In the genomic region with DNA sequence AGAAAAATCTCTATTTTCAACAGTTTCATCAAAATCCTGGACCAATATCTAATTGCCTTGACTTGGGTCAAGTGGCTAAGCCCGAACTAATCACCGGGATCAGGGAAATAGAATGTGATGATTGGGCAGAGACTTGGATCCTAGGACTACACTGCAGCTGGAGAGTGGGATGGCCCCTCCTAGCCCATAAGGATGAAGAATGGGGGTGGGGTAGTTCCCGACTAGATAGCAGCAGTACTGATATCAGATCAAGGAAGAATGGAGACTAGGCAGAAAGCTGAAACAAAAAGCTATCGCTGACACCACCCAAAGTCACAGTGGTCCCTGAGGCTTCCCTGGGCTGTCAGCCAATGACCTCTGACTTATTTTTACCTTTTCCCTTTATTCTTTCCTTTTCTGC, we compare ENCODE assay signal across 16 cellular contexts.
DNase-seq lines count a peak whose midpoint lies in the region; ATAC-seq and TF ChIP-seq lines count a peak whose summit lies in the region.
"Had no signal": no experiment of that assay in that cellular context is flagged by ENCODE, and none has a peak within 500 bp of the region (broad histone marks: within the 10 kb centered on the region; RNA-seq: fewer than 3 reads in every experiment).

No MANE protein-coding gene starts in this region.

- peaks cover 11% of the 10 kb centered on the region; the same call in 2 of the 3 replicates for H3K4me1 Mint-ChIP-seq in GM23338
- H3K4me1 Mint-ChIP-seq: B cell had no signal

- H3K79me2 ChIP-seq in GM23338 (replicated peaks; ENCODE audit: insufficient read depth): no peaks in the 10 kb centered on the region

- no peak overlapping the region for H3K27ac Mint-ChIP-seq in GM23338
- H3K27ac Mint-ChIP-seq: B cell; CD4-positive, alpha-beta T cell; HFFc6 had no signal

- H3K27ac ChIP-seq in GM23338 (ENCODE audit: low read depth): no peak overlapping the region
- H3K27ac ChIP-seq in caudate nucleus (ENCODE audit: low read depth, low read length): peak overlapping the region; percentile 63

- no peak overlapping the region for H2AFZ ChIP-seq in GM23338

- H3K4me3 ChIP-seq in GM23338: no peak overlapping the region

- no peaks in the 10 kb centered on the region for H3K27me3 Mint-ChIP-seq in GM23338 (ENCODE audit: insufficient read depth, low read depth, poor library complexity)
- H3K27me3 Mint-ChIP-seq: B cell; CD4-positive, alpha-beta T cell had no signal

- DNase-seq in GM23338 (ENCODE audit: low spot score) (peak; percentile 45), caudate nucleus (lab: John Stamatoyannopoulos, UW) (peak in 7 of 61 donors; percentile 9 to 59 (median 28)), iPS-NIHi11 (ENCODE audit: low spot score) (peak; percentile 12), superior temporal gyrus (ENCODE audit: extremely low spot score) (peak; percentile 73), NCI-H774 (lab: John Stamatoyannopoulos, UW) (no peak), OCI-M2 (lab: John Stamatoyannopoulos, UW; ENCODE audit: unreplicated experiment) (no peak), MV-4-11 (lab: John Stamatoyannopoulos, UW) (no peak)
- DNase-seq: ACHN; CD4-positive, alpha-beta T cell; DMS153; DND-41; GDM1; HCEC 1CT; HFFc6 had no signal

- H3K9me3 Mint-ChIP-seq in GM23338: no peaks in the 10 kb centered on the region
- H3K9me3 Mint-ChIP-seq: CD4-positive, alpha-beta T cell; HFFc6 had no signal

- H3K36me3 Mint-ChIP-seq in GM23338 (ENCODE audit: low read depth): no peaks in the 10 kb centered on the region

- H3K4me3 Mint-ChIP-seq in GM23338: no peak overlapping the region
- H3K4me3 Mint-ChIP-seq: B cell; CD4-positive, alpha-beta T cell; HFFc6 had no signal

- no peak overlapping the region for H3K4me2 ChIP-seq in GM23338

- H3F3A ChIP-seq in GM23338 (replicated peaks; ENCODE audit: low read depth): no peaks in the 10 kb centered on the region

- no peaks in the 10 kb centered on the region for H3K36me3 ChIP-seq in GM23338 (ENCODE audit: insufficient read depth)

- no peaks in the 10 kb centered on the region for H3K4me1 ChIP-seq in GM23338 (ENCODE audit: insufficient read depth)

- no peak for TF ChIP-seq CTCF in GM23338 (conservative IDR thresholded peaks at IDR 0.05; ENCODE audit: low read depth in 2 of 2)

- H4K20me1 ChIP-seq in GM23338 (replicated peaks; ENCODE audit: insufficient read depth): no peaks in the 10 kb centered on the region

- no peaks in the 10 kb centered on the region for H3K27me3 ChIP-seq in GM23338 (ENCODE audit: insufficient read depth)

- peak; percentile 81 for ATAC-seq in GM23338
- ATAC-seq: HepG2 had no signal

- H3K9me2 ChIP-seq in GM23338 (ENCODE audit: insufficient read depth): no peaks in the 10 kb centered on the region

TF ChIP-seq in GM23338, 12 proteins besides CTCF, POLR2A, EP300 and RAD21 (continues in another document):
- TF ChIP-seq, protein P1, sequence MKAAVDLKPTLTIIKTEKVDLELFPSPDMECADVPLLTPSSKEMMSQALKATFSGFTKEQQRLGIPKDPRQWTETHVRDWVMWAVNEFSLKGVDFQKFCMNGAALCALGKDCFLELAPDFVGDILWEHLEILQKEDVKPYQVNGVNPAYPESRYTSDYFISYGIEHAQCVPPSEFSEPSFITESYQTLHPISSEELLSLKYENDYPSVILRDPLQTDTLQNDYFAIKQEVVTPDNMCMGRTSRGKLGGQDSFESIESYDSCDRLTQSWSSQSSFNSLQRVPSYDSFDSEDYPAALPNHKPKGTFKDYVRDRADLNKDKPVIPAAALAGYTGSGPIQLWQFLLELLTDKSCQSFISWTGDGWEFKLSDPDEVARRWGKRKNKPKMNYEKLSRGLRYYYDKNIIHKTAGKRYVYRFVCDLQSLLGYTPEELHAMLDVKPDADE (IDR thresholded peaks at IDR 0.05): no peak
- TF ChIP-seq JUNB (IDR thresholded peaks at IDR 0.05; ENCODE audit: unreplicated experiment) (no peak), EZH2phosphoT487 (IDR thresholded peaks at IDR 0.05; ENCODE audit: unreplicated experiment) (no peak), ZNF114 (CRISPR knock-in tag; IDR thresholded peaks at IDR 0.05) (no peak), ZNF331 (CRISPR knock-in tag; IDR thresholded peaks at IDR 0.05; ENCODE audit: low read depth) (no peak), EZH2 (IDR thresholded peaks at IDR 0.05; ENCODE audit: low read depth, unreplicated experiment) (no peak), CREB1 (CRISPR knock-in tag; IDR thresholded peaks at IDR 0.05; ENCODE audit: low read depth) (no peak)
- TF ChIP-seq, protein P2, sequence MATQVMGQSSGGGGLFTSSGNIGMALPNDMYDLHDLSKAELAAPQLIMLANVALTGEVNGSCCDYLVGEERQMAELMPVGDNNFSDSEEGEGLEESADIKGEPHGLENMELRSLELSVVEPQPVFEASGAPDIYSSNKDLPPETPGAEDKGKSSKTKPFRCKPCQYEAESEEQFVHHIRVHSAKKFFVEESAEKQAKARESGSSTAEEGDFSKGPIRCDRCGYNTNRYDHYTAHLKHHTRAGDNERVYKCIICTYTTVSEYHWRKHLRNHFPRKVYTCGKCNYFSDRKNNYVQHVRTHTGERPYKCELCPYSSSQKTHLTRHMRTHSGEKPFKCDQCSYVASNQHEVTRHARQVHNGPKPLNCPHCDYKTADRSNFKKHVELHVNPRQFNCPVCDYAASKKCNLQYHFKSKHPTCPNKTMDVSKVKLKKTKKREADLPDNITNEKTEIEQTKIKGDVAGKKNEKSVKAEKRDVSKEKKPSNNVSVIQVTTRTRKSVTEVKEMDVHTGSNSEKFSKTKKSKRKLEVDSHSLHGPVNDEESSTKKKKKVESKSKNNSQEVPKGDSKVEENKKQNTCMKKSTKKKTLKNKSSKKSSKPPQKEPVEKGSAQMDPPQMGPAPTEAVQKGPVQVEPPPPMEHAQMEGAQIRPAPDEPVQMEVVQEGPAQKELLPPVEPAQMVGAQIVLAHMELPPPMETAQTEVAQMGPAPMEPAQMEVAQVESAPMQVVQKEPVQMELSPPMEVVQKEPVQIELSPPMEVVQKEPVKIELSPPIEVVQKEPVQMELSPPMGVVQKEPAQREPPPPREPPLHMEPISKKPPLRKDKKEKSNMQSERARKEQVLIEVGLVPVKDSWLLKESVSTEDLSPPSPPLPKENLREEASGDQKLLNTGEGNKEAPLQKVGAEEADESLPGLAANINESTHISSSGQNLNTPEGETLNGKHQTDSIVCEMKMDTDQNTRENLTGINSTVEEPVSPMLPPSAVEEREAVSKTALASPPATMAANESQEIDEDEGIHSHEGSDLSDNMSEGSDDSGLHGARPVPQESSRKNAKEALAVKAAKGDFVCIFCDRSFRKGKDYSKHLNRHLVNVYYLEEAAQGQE (IDR thresholded peaks at IDR 0.05; ENCODE audit: unreplicated experiment): no peak
- TF ChIP-seq, protein P3, sequence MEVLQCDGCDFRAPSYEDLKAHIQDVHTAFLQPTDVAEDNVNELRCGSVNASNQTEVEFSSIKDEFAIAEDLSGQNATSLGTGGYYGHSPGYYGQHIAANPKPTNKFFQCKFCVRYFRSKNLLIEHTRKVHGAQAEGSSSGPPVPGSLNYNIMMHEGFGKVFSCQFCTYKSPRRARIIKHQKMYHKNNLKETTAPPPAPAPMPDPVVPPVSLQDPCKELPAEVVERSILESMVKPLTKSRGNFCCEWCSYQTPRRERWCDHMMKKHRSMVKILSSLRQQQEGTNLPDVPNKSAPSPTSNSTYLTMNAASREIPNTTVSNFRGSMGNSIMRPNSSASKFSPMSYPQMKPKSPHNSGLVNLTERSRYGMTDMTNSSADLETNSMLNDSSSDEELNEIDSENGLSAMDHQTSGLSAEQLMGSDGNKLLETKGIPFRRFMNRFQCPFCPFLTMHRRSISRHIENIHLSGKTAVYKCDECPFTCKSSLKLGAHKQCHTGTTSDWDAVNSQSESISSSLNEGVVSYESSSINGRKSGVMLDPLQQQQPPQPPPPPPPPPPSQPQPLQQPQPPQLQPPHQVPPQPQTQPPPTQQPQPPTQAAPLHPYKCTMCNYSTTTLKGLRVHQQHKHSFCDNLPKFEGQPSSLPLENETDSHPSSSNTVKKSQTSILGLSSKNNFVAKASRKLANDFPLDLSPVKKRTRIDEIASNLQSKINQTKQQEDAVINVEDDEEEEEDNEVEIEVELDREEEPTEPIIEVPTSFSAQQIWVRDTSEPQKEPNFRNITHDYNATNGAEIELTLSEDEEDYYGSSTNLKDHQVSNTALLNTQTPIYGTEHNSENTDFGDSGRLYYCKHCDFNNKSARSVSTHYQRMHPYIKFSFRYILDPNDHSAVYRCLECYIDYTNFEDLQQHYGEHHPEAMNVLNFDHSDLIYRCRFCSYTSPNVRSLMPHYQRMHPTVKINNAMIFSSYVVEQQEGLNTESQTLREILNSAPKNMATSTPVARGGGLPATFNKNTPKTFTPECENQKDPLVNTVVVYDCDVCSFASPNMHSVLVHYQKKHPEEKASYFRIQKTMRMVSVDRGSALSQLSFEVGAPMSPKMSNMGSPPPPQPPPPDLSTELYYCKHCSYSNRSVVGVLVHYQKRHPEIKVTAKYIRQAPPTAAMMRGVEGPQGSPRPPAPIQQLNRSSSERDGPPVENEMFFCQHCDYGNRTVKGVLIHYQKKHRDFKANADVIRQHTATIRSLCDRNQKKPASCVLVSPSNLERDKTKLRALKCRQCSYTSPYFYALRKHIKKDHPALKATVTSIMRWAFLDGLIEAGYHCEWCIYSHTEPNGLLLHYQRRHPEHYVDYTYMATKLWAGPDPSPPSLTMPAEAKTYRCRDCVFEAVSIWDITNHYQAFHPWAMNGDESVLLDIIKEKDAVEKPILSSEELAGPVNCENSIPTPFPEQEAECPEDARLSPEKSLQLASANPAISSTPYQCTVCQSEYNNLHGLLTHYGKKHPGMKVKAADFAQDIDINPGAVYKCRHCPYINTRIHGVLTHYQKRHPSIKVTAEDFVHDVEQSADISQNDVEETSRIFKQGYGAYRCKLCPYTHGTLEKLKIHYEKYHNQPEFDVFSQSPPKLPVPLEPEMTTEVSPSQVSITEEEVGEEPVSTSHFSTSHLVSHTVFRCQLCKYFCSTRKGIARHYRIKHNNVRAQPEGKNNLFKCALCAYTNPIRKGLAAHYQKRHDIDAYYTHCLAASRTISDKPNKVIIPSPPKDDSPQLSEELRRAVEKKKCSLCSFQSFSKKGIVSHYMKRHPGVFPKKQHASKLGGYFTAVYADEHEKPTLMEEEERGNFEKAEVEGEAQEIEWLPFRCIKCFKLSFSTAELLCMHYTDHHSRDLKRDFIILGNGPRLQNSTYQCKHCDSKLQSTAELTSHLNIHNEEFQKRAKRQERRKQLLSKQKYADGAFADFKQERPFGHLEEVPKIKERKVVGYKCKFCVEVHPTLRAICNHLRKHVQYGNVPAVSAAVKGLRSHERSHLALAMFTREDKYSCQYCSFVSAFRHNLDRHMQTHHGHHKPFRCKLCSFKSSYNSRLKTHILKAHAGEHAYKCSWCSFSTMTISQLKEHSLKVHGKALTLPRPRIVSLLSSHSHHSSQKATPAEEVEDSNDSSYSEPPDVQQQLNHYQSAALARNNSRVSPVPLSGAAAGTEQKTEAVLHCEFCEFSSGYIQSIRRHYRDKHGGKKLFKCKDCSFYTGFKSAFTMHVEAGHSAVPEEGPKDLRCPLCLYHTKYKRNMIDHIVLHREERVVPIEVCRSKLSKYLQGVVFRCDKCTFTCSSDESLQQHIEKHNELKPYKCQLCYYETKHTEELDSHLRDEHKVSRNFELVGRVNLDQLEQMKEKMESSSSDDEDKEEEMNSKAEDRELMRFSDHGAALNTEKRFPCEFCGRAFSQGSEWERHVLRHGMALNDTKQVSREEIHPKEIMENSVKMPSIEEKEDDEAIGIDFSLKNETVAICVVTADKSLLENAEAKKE (CRISPR knock-in tag; IDR thresholded peaks at IDR 0.05): no peak

Comparison
In these comparisons a context has a peak if more than half of its experiments do, and no peak if none do; other contexts are left out.
1. DNase-seq: peak in GM23338 (single experiment), iPS-NIHi11 (single experiment) and superior temporal gyrus (single experiment); none in NCI-H774 (single experiment), OCI-M2 (single experiment) and MV-4-11 (single experiment).